In the genomic region with DNA sequence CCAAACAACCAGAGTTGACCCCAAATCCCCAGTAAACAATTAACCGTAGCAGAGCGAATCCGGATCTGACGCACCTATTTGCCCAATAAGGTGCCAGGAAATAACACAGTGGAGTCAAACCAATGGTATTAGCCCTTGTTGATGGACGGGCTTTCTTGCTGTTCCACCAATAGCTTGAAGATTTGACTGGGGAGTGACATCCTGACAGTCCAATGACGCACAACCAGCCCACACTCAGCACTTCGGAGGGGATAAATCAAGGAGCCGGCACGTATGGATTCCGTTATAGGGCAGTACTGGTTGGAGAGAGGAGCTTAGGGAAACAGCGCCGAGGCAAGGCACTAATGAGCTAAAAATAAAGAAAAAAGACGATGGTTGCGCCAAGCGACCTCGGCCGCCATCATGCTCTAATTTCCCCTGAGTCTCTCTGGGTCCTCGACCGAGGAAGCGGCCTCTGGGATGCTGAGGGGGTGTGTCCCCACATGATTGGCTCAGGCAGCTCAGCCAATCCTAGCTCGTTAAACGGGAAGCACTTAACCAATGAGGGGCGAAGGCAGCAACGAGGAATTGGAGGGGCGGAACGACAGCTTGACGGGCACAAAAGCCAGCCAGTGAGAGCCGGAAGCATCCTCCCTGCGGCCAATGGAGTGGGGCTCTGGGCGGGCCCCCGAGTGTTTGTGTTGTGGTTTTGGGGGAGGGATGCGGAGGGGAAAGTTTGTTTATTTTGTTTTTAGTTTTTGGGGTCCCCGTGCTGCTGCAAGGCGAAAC, we compare ENCODE assay signal across 1 cellular context.
TF ChIP-seq lines count a peak whose summit lies in the region.

No MANE protein-coding gene starts in this region.

TF ChIP-seq in GM12878, 131 proteins besides CTCF, POLR2A, EP300 and RAD21 (continued from another document and continues in another):
- TF ChIP-seq, protein P1, sequence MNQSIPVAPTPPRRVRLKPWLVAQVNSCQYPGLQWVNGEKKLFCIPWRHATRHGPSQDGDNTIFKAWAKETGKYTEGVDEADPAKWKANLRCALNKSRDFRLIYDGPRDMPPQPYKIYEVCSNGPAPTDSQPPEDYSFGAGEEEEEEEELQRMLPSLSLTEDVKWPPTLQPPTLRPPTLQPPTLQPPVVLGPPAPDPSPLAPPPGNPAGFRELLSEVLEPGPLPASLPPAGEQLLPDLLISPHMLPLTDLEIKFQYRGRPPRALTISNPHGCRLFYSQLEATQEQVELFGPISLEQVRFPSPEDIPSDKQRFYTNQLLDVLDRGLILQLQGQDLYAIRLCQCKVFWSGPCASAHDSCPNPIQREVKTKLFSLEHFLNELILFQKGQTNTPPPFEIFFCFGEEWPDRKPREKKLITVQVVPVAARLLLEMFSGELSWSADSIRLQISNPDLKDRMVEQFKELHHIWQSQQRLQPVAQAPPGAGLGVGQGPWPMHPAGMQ (IDR thresholded peaks at IDR 0.05; ENCODE audit: borderline replicate concordance), result no peak
- no peak for TF ChIP-seq ASH2L (IDR thresholded peaks at IDR 0.05; ENCODE audit: borderline replicate concordance, low read depth)
- TF ChIP-seq, protein P2, sequence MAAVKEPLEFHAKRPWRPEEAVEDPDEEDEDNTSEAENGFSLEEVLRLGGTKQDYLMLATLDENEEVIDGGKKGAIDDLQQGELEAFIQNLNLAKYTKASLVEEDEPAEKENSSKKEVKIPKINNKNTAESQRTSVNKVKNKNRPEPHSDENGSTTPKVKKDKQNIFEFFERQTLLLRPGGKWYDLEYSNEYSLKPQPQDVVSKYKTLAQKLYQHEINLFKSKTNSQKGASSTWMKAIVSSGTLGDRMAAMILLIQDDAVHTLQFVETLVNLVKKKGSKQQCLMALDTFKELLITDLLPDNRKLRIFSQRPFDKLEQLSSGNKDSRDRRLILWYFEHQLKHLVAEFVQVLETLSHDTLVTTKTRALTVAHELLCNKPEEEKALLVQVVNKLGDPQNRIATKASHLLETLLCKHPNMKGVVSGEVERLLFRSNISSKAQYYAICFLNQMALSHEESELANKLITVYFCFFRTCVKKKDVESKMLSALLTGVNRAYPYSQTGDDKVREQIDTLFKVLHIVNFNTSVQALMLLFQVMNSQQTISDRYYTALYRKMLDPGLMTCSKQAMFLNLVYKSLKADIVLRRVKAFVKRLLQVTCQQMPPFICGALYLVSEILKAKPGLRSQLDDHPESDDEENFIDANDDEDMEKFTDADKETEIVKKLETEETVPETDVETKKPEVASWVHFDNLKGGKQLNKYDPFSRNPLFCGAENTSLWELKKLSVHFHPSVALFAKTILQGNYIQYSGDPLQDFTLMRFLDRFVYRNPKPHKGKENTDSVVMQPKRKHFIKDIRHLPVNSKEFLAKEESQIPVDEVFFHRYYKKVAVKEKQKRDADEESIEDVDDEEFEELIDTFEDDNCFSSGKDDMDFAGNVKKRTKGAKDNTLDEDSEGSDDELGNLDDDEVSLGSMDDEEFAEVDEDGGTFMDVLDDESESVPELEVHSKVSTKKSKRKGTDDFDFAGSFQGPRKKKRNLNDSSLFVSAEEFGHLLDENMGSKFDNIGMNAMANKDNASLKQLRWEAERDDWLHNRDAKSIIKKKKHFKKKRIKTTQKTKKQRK (IDR thresholded peaks at IDR 0.05; ENCODE audit: low read depth, low read length), result peak; percentile 90
- TF ChIP-seq SRF (IDR thresholded peaks at IDR 0.05; ENCODE audit: low read depth in 2 of 2, low read length in 2 of 2), result peak; percentile 93 to 97
- TF ChIP-seq, protein P3, sequence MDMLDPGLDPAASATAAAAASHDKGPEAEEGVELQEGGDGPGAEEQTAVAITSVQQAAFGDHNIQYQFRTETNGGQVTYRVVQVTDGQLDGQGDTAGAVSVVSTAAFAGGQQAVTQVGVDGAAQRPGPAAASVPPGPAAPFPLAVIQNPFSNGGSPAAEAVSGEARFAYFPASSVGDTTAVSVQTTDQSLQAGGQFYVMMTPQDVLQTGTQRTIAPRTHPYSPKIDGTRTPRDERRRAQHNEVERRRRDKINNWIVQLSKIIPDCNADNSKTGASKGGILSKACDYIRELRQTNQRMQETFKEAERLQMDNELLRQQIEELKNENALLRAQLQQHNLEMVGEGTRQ (IDR thresholded peaks at IDR 0.05; ENCODE audit: borderline replicate concordance, low read depth, low read length), result no peak; the same call in 1 of the 2 replicates
- peak; percentile 100 for TF ChIP-seq SP1 (IDR thresholded peaks at IDR 0.05; ENCODE audit: low read depth, low read length)
- TF ChIP-seq WRNIP1 (IDR thresholded peaks at IDR 0.05; ENCODE audit: borderline replicate concordance, low read depth, low read length), result no peak
- TF ChIP-seq, protein P4, sequence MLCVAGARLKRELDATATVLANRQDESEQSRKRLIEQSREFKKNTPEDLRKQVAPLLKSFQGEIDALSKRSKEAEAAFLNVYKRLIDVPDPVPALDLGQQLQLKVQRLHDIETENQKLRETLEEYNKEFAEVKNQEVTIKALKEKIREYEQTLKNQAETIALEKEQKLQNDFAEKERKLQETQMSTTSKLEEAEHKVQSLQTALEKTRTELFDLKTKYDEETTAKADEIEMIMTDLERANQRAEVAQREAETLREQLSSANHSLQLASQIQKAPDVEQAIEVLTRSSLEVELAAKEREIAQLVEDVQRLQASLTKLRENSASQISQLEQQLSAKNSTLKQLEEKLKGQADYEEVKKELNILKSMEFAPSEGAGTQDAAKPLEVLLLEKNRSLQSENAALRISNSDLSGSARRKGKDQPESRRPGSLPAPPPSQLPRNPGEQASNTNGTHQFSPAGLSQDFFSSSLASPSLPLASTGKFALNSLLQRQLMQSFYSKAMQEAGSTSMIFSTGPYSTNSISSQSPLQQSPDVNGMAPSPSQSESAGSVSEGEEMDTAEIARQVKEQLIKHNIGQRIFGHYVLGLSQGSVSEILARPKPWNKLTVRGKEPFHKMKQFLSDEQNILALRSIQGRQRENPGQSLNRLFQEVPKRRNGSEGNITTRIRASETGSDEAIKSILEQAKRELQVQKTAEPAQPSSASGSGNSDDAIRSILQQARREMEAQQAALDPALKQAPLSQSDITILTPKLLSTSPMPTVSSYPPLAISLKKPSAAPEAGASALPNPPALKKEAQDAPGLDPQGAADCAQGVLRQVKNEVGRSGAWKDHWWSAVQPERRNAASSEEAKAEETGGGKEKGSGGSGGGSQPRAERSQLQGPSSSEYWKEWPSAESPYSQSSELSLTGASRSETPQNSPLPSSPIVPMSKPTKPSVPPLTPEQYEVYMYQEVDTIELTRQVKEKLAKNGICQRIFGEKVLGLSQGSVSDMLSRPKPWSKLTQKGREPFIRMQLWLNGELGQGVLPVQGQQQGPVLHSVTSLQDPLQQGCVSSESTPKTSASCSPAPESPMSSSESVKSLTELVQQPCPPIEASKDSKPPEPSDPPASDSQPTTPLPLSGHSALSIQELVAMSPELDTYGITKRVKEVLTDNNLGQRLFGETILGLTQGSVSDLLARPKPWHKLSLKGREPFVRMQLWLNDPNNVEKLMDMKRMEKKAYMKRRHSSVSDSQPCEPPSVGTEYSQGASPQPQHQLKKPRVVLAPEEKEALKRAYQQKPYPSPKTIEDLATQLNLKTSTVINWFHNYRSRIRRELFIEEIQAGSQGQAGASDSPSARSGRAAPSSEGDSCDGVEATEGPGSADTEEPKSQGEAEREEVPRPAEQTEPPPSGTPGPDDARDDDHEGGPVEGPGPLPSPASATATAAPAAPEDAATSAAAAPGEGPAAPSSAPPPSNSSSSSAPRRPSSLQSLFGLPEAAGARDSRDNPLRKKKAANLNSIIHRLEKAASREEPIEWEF (IDR thresholded peaks at IDR 0.05; ENCODE audit: insufficient replicate concordance, low read depth, low read length), result no peak
- TF ChIP-seq MEF2B (IDR thresholded peaks at IDR 0.05; ENCODE audit: partially characterized antibody, poor library complexity, severe bottlenecking), result no peak
- TF ChIP-seq, protein P5, sequence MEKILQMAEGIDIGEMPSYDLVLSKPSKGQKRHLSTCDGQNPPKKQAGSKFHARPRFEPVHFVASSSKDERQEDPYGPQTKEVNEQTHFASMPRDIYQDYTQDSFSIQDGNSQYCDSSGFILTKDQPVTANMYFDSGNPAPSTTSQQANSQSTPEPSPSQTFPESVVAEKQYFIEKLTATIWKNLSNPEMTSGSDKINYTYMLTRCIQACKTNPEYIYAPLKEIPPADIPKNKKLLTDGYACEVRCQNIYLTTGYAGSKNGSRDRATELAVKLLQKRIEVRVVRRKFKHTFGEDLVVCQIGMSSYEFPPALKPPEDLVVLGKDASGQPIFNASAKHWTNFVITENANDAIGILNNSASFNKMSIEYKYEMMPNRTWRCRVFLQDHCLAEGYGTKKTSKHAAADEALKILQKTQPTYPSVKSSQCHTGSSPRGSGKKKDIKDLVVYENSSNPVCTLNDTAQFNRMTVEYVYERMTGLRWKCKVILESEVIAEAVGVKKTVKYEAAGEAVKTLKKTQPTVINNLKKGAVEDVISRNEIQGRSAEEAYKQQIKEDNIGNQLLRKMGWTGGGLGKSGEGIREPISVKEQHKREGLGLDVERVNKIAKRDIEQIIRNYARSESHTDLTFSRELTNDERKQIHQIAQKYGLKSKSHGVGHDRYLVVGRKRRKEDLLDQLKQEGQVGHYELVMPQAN (conservative IDR thresholded peaks at IDR 0.05), result no peak
- no peak for TF ChIP-seq GATAD2B (conservative IDR thresholded peaks at IDR 0.05; ENCODE audit: low read depth)
- TF ChIP-seq, protein P6, sequence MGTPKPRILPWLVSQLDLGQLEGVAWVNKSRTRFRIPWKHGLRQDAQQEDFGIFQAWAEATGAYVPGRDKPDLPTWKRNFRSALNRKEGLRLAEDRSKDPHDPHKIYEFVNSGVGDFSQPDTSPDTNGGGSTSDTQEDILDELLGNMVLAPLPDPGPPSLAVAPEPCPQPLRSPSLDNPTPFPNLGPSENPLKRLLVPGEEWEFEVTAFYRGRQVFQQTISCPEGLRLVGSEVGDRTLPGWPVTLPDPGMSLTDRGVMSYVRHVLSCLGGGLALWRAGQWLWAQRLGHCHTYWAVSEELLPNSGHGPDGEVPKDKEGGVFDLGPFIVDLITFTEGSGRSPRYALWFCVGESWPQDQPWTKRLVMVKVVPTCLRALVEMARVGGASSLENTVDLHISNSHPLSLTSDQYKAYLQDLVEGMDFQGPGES (IDR thresholded peaks at IDR 0.05), result peak; percentile 98
- TF ChIP-seq, protein P7, sequence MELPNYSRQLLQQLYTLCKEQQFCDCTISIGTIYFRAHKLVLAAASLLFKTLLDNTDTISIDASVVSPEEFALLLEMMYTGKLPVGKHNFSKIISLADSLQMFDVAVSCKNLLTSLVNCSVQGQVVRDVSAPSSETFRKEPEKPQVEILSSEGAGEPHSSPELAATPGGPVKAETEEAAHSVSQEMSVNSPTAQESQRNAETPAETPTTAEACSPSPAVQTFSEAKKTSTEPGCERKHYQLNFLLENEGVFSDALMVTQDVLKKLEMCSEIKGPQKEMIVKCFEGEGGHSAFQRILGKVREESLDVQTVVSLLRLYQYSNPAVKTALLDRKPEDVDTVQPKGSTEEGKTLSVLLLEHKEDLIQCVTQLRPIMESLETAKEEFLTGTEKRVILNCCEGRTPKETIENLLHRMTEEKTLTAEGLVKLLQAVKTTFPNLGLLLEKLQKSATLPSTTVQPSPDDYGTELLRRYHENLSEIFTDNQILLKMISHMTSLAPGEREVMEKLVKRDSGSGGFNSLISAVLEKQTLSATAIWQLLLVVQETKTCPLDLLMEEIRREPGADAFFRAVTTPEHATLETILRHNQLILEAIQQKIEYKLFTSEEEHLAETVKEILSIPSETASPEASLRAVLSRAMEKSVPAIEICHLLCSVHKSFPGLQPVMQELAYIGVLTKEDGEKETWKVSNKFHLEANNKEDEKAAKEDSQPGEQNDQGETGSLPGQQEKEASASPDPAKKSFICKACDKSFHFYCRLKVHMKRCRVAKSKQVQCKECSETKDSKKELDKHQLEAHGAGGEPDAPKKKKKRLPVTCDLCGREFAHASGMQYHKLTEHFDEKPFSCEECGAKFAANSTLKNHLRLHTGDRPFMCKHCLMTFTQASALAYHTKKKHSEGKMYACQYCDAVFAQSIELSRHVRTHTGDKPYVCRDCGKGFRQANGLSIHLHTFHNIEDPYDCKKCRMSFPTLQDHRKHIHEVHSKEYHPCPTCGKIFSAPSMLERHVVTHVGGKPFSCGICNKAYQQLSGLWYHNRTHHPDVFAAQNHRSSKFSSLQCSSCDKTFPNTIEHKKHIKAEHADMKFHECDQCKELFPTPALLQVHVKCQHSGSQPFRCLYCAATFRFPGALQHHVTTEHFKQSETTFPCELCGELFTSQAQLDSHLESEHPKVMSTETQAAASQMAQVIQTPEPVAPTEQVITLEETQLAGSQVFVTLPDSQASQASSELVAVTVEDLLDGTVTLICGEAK (IDR thresholded peaks at IDR 0.05; ENCODE audit: borderline replicate concordance), result peak; percentile 75; the same call in 1 of the 2 replicates
- TF ChIP-seq, protein P8, sequence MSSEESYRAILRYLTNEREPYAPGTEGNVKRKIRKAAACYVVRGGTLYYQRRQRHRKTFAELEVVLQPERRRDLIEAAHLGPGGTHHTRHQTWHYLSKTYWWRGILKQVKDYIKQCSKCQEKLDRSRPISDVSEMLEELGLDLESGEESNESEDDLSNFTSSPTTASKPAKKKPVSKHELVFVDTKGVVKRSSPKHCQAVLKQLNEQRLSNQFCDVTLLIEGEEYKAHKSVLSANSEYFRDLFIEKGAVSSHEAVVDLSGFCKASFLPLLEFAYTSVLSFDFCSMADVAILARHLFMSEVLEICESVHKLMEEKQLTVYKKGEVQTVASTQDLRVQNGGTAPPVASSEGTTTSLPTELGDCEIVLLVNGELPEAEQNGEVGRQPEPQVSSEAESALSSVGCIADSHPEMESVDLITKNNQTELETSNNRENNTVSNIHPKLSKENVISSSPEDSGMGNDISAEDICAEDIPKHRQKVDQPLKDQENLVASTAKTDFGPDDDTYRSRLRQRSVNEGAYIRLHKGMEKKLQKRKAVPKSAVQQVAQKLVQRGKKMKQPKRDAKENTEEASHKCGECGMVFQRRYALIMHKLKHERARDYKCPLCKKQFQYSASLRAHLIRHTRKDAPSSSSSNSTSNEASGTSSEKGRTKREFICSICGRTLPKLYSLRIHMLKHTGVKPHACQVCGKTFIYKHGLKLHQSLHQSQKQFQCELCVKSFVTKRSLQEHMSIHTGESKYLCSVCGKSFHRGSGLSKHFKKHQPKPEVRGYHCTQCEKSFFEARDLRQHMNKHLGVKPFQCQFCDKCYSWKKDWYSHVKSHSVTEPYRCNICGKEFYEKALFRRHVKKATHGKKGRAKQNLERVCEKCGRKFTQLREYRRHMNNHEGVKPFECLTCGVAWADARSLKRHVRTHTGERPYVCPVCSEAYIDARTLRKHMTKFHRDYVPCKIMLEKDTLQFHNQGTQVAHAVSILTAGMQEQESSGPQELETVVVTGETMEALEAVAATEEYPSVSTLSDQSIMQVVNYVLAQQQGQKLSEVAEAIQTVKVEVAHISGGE (CRISPR knock-in tag; IDR thresholded peaks at IDR 0.05), result no peak
- TF ChIP-seq, protein P9, sequence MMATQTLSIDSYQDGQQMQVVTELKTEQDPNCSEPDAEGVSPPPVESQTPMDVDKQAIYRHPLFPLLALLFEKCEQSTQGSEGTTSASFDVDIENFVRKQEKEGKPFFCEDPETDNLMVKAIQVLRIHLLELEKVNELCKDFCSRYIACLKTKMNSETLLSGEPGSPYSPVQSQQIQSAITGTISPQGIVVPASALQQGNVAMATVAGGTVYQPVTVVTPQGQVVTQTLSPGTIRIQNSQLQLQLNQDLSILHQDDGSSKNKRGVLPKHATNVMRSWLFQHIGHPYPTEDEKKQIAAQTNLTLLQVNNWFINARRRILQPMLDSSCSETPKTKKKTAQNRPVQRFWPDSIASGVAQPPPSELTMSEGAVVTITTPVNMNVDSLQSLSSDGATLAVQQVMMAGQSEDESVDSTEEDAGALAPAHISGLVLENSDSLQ (IDR thresholded peaks at IDR 0.05), result peak; percentile 99
